11 cellular contexts compared by ENCODE assay signal in genomic region chr14:94971750-94972149, GRCh38.
DNase-seq lines count a peak whose midpoint lies in the region; ATAC-seq and TF ChIP-seq lines count a peak whose summit lies in the region.
"Had no signal": no experiment of that assay in that cellular context is flagged by ENCODE, and none has a peak within 500 bp of the region (broad histone marks: within the 10 kb centered on the region; RNA-seq: fewer than 3 reads in every experiment).

No MANE protein-coding gene starts in this region.

- H3K36me3 Mint-ChIP-seq in chondrocyte (ENCODE audit: low read depth) (peaks cover 2% of the 10 kb centered on the region), T-cell (no peaks in the 10 kb centered on the region)
- H3K36me3 Mint-ChIP-seq: activated naive CD8-positive, alpha-beta T cell; naive thymus-derived CD8-positive, alpha-beta T cell had no signal

- H3K4me3 ChIP-seq in right atrium auricular region (no peak overlapping the region), ovary (no peak overlapping the region), vagina (no peak overlapping the region)

- H3K27ac ChIP-seq in right atrium auricular region, result peak overlapping the region; percentile 52 to 72
- peak overlapping the region; percentile 8 to 44 for H3K27ac ChIP-seq in ovary
- peak overlapping the region; percentile 28 for H3K27ac ChIP-seq in vagina

- TF ChIP-seq POLR2A in ovary (IDR thresholded peaks at IDR 0.05) (no peak), vagina (IDR thresholded peaks at IDR 0.05) (no peak)

- peaks cover 0 to 10% of the 10 kb centered on the region in 2 donors for H3K9me3 ChIP-seq in right atrium auricular region
- no peaks in the 10 kb centered on the region for H3K9me3 ChIP-seq in ovary
- H3K9me3 ChIP-seq in vagina, result no peaks in the 10 kb centered on the region

- H3K4me3 Mint-ChIP-seq in chondrocyte (ENCODE audit: unreplicated experiment) (no peak overlapping the region), T-cell (no peak overlapping the region)
- H3K4me3 Mint-ChIP-seq: activated naive CD8-positive, alpha-beta T cell; naive thymus-derived CD8-positive, alpha-beta T cell had no signal

- H3K27ac Mint-ChIP-seq in chondrocyte (ENCODE audit: unreplicated experiment) (peak overlapping the region; percentile 86), T-cell (no peak overlapping the region)
- H3K27ac Mint-ChIP-seq: activated naive CD8-positive, alpha-beta T cell; naive thymus-derived CD8-positive, alpha-beta T cell had no signal

- intact Hi-C loops in ovary (cut with DNase I) (no loop called here), vagina (cut with DNase I) (no loop called here)

- no peak for ATAC-seq in T-cell (replicated peaks in 1 of 4)
- ATAC-seq: naive thymus-derived CD8-positive, alpha-beta T cell had no signal

- WGBS in ovary, 3 donors, result 7 to 16% (median 8%) methylated on average over 10 of the region's 10 CpGs

- TF ChIP-seq EP300 in ovary (IDR thresholded peaks at IDR 0.05), result peak; percentile 80

- DNase-seq in chondrocyte (ENCODE audit: low spot score), result no peak
- peak; percentile 81 for DNase-seq in right atrium auricular region (ENCODE audit: low spot score)
- DNase-seq in ovary, result peak; percentile 29 to 75 (median 35)
- peak in 1 of 2 donors; percentile 89 for DNase-seq in vagina (ENCODE audit: extremely low spot score in 2 of 2)
- no peak for DNase-seq in NCI-H526 (lab: John Stamatoyannopoulos, UW)
- no peak for DNase-seq in activated gamma-delta T cell (lab: John Stamatoyannopoulos, UW)
- DNase-seq in T-cell, result no peak
- DNase-seq: effector CD8-positive, alpha-beta T cell; naive thymus-derived CD8-positive, alpha-beta T cell; RPMI8226 had no signal

- H3K36me3 ChIP-seq in right atrium auricular region, result no peaks in the 10 kb centered on the region
- H3K36me3 ChIP-seq in ovary, result no peaks in the 10 kb centered on the region
- no peaks in the 10 kb centered on the region for H3K36me3 ChIP-seq in vagina

- H3K27me3 Mint-ChIP-seq in chondrocyte (ENCODE audit: low read depth), result no peaks in the 10 kb centered on the region
- peaks cover 10 to 38% of the 10 kb centered on the region in 2 donors for H3K27me3 Mint-ChIP-seq in T-cell

- no peaks in the 10 kb centered on the region for H3K27me3 ChIP-seq in right atrium auricular region
- H3K27me3 ChIP-seq in ovary, result no peaks in the 10 kb centered on the region
- H3K27me3 ChIP-seq in vagina, result no peaks in the 10 kb centered on the region

- TF ChIP-seq CTCF in chondrocyte (IDR thresholded peaks at IDR 0.05) (no peak), right atrium auricular region (IDR thresholded peaks at IDR 0.05) (no peak), ovary (IDR thresholded peaks at IDR 0.05) (no peak), vagina (IDR thresholded peaks at IDR 0.05) (no peak)

- H3K4me1 ChIP-seq in right atrium auricular region (no peaks in the 10 kb centered on the region), ovary (ENCODE audit: insufficient read depth) (no peaks in the 10 kb centered on the region), vagina (no peaks in the 10 kb centered on the region)

- CTCF ChIA-PET in T-cell (lab: Charles Lee), result no interaction called here

- POLR2A ChIA-PET in T-cell (lab: Charles Lee), result interaction anchor here in 1 of 2 donors (0.7 kb wide), 1 partner anchor 203 kb away, joined by 7 read pairs; no protein-coding TSS in a partner anchor

- H3K4me1 Mint-ChIP-seq in chondrocyte (ENCODE audit: low read depth) (peaks cover 14% of the 10 kb centered on the region), T-cell (no peaks in the 10 kb centered on the region)

- H3K9me3 Mint-ChIP-seq in chondrocyte (ENCODE audit: low read depth) (peaks cover 4% of the 10 kb centered on the region), T-cell (no peaks in the 10 kb centered on the region)

Comparison
In these comparisons a context has a peak if more than half of its experiments do, and no peak if none do; other contexts are left out.
1. DNase-seq: peak in right atrium auricular region (single experiment) and ovary (5 of 5); none in chondrocyte (single experiment), NCI-H526 (0 of 2), activated gamma-delta T cell (single experiment) and T-cell (0 of 34).
2. Peak in every context shown above with its lines, with median percentiles within 50 percentile points of each other: H3K27ac ChIP-seq.